In the genomic region with DNA sequence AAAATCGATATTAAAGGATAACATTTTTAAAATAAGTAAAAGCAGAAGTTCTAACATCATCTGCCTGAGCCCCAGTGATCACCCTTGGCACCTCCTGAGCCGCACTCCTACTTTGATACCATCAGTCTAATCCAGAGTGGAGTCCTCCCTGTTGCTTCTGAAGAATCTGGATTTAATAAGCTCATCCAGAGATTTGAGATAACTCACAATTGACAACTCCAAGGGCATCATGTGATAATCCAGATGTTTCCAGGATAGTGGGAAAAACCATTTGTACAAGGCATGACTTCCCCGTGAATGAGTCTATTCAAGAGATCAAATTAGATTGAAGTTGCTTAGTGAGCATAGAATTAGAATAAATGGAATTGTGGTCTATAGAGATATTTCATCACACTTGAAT, we compare ENCODE assay signal across 18 cellular contexts.
A peak's percentile ranks its signal among the peaks of the same experiment; 100 is the strongest.
DNase-seq lines count a peak whose midpoint lies in the region; ATAC-seq and TF ChIP-seq lines count a peak whose summit lies in the region.
"Had no signal": no experiment of that assay in that cellular context is flagged by ENCODE, and none has a peak within 500 bp of the region (broad histone marks: within the 10 kb centered on the region; RNA-seq: fewer than 3 reads in every experiment).

No MANE protein-coding gene starts in this region.

- H3K36me3 Mint-ChIP-seq in activated CD8-positive, alpha-beta T cell treated with anti-CD3 and anti-CD28 coated beads, Interleukin-2, amount 10 ng/mL, durations not matched to agents 7 days and 5 days (ENCODE audit: low read depth): no peaks in the 10 kb centered on the region
- H3K36me3 Mint-ChIP-seq: CD4-positive, CD25-positive, alpha-beta regulatory T cell; CD8-positive, alpha-beta memory T cell had no signal

- no peak for ATAC-seq in GM18505 (IDR thresholded peaks at IDR 0.05; ENCODE audit: unreplicated experiment)
- ATAC-seq in activated CD8-positive, alpha-beta T cell treated with anti-CD3 and anti-CD28 coated beads, Interleukin-2, amount 10 ng/mL, durations not matched to agents 7 days and 5 days: no peak
- ATAC-seq: HCT116, HepG2 had no signal

- H3K27ac ChIP-seq in SK-N-MC: 0 out of 2 replicates have a peak overlapping the region, but pooled peaks have one; percentile 19

- H3K9me3 Mint-ChIP-seq in activated CD8-positive, alpha-beta T cell treated with anti-CD3 and anti-CD28 coated beads, Interleukin-2, amount 10 ng/mL, durations not matched to agents 7 days and 5 days (ENCODE audit: insufficient read depth): no peaks in the 10 kb centered on the region
- H3K9me3 Mint-ChIP-seq: CD4-positive, CD25-positive, alpha-beta regulatory T cell had no signal

- DNase-seq in SK-N-MC (ENCODE audit: low read depth, low spot score) (no peak), foreskin melanocyte (peak; percentile 14), pons (ENCODE audit: low spot score) (peak; percentile 46), T-helper 1 cell (no peak)
- DNase-seq in activated CD8-positive, alpha-beta T cell treated with anti-CD3 and anti-CD28 coated beads, Interleukin-2, amount 10 ng/mL, durations not matched to agents 7 days and 5 days: no peak
- DNase-seq: BE2C; C1 segment of cervical spinal cord; CD4-positive, CD25-positive, alpha-beta regulatory T cell; CD8-positive, alpha-beta memory T cell; COR-L47; DMS 273 treated with DMSO at 0.1 percent for 48 hours; GOT3; H7; HFFc6 had no signal

- POLR2A ChIA-PET in activated CD8-positive, alpha-beta T cell treated with anti-CD3 and anti-CD28 coated beads, Interleukin-2, amount 10 ng/mL, durations not matched to agents 7 days and 5 days (lab: Charles Lee): no interaction called here

- H3K36me3 ChIP-seq in SK-N-MC (ENCODE audit: insufficient read depth, low read length): no peaks in the 10 kb centered on the region
- H3K36me3 ChIP-seq: BE2C had no signal

- no peaks in the 10 kb centered on the region for H3K27me3 Mint-ChIP-seq in activated CD8-positive, alpha-beta T cell treated with anti-CD3 and anti-CD28 coated beads, Interleukin-2, amount 10 ng/mL, durations not matched to agents 7 days and 5 days (ENCODE audit: low read depth)

- no peak for TF ChIP-seq POLR2A in GM18505 (IDR thresholded peaks at IDR 0.05; ENCODE audit: borderline replicate concordance, extremely low read depth, insufficient read depth, insufficient read length)

- H3K4me3 Mint-ChIP-seq in activated CD8-positive, alpha-beta T cell treated with anti-CD3 and anti-CD28 coated beads, Interleukin-2, amount 10 ng/mL, durations not matched to agents 7 days and 5 days: no peak overlapping the region
- H3K4me3 Mint-ChIP-seq: CD8-positive, alpha-beta memory T cell; HFFc6; IgD-negative memory B cell had no signal

- CTCF ChIA-PET in activated CD8-positive, alpha-beta T cell treated with anti-CD3 and anti-CD28 coated beads, Interleukin-2, amount 10 ng/mL, durations not matched to agents 7 days and 5 days (lab: Charles Lee): no interaction called here

- no peak overlapping the region for H3K27ac Mint-ChIP-seq in activated CD8-positive, alpha-beta T cell treated with anti-CD3 and anti-CD28 coated beads, Interleukin-2, amount 10 ng/mL, durations not matched to agents 7 days and 5 days
- H3K27ac Mint-ChIP-seq: CD4-positive, CD25-positive, alpha-beta regulatory T cell; CD8-positive, alpha-beta memory T cell; HFFc6; IgD-negative memory B cell had no signal

- H3K9ac ChIP-seq in SK-N-MC (ENCODE audit: insufficient read length): no peak overlapping the region

- H3K4me3 ChIP-seq in SK-N-MC: no peak overlapping the region

- no peaks in the 10 kb centered on the region for H3K9me3 ChIP-seq in SK-N-MC (ENCODE audit: low read depth, low read length)
- H3K9me3 ChIP-seq: BE2C had no signal

- H3K4me1 Mint-ChIP-seq in activated CD8-positive, alpha-beta T cell treated with anti-CD3 and anti-CD28 coated beads, Interleukin-2, amount 10 ng/mL, durations not matched to agents 7 days and 5 days (ENCODE audit: low read depth): peaks cover 2% of the 10 kb centered on the region
- H3K4me1 Mint-ChIP-seq: CD4-positive, CD25-positive, alpha-beta regulatory T cell; CD8-positive, alpha-beta memory T cell had no signal

Comparison
In these comparisons a context has a peak if more than half of its experiments do, and no peak if none do; other contexts are left out.
1. DNase-seq: peak in foreskin melanocyte (single experiment) and pons (single experiment); none in SK-N-MC (single experiment), T-helper 1 cell (0 of 5) and activated CD8-positive, alpha-beta T cell treated with anti-CD3 and anti-CD28 coated beads, Interleukin-2, amount 10 ng/mL, durations not matched to agents 7 days and 5 days (single experiment).